In genomic region chr19:30293051-30293785, GRCh38 we compare ENCODE assay signal across 14 cellular contexts.
"Had no signal": no experiment of that assay in that cellular context is flagged by ENCODE, and none has a peak within 500 bp of the region (broad histone marks: within the 10 kb centered on the region; RNA-seq: fewer than 3 reads in every experiment).

No MANE protein-coding gene starts in this region.

- ATAC-seq: activated CD8-positive, alpha-beta T cell treated with anti-CD3 and anti-CD28 coated beads, Interleukin-2, amount 10 ng/mL, durations not matched to agents 7 days and 5 days; effector memory CD8-positive, alpha-beta T cell; foreskin keratinocyte; left lobe of liver; natural killer cell; stimulated activated effector memory CD8-positive, alpha-beta T cell treated with anti-CD3 and anti-CD28 coated beads, Interleukin-12 subunit alpha, Interleukin-12 subunit beta, amount 100 ng/mL, for 72 hours had no signal

- H3K4me3 ChIP-seq: adrenal gland, transverse colon had no signal

- H3K27me3 ChIP-seq: adrenal gland, brain microvascular endothelial cell, foreskin keratinocyte, transverse colon had no signal

- DNase-seq: activated CD4-positive, alpha-beta T cell treated with anti-CD3 and anti-CD28 coated beads, Interleukin-2, amount 10 ng/mL, durations not matched to agents 24 days and 14 days; activated CD4-positive, CD25-positive, alpha-beta regulatory T cell; activated CD8-positive, alpha-beta memory T cell treated with anti-CD3 and anti-CD28 coated beads, Interleukin-2, amount 50 U/mL, for 4 hours; activated CD8-positive, alpha-beta T cell treated with anti-CD3 and anti-CD28 coated beads, Interleukin-2, amount 10 ng/mL, durations not matched to agents 7 days and 5 days; activated effector memory CD4-positive, alpha-beta T cell treated with anti-CD3 and anti-CD28 coated beads, Interleukin-2, amount 50 U/mL, for 16 hours; activated T-cell treated with anti-CD3 and anti-CD28 coated beads, Interleukin-2, amount 50 U/mL, for 48 hours; adrenal gland; brain microvascular endothelial cell; effector memory CD8-positive, alpha-beta T cell; foreskin keratinocyte; natural killer cell; transverse colon had no signal

- H3K4me1 ChIP-seq: adrenal gland, foreskin keratinocyte, transverse colon had no signal

- H3K27ac ChIP-seq: adrenal gland, brain microvascular endothelial cell, foreskin keratinocyte, transverse colon had no signal

- H3K36me3 ChIP-seq: adrenal gland, brain microvascular endothelial cell, transverse colon had no signal

- H3K9me3 ChIP-seq: adrenal gland, transverse colon had no signal
